ENCODE assay signal across 18 cellular contexts in the genomic region with DNA sequence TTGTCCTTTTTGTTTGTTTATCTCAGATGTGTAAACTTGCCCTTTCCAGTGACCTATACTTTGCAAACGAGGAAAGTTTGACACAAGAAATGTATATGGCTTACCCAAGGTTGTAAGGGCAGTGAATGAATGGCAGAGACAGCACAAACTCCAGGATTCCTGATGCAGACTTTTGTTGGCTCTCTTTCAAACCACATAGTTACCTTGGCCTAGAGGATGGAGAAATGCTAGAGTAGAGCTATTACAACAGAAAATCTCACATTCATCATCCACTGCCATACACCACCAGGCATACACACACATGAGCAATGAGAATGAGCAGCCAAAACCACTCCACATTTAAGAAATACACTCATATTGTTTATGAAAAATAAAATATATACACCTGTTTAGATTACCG.
"Had no signal": no experiment of that assay in that cellular context is flagged by ENCODE, and none has a peak within 500 bp of the region (broad histone marks: within the 10 kb centered on the region; RNA-seq: fewer than 3 reads in every experiment).

No MANE protein-coding gene starts in this region.

- FAIRE-seq: kidney, urothelium cell line had no signal

- H3K27me3 ChIP-seq: esophagus squamous epithelium, right atrium auricular region, sigmoid colon, thyroid gland had no signal

- H3K9me3 ChIP-seq: esophagus squamous epithelium, gastroesophageal sphincter, right atrium auricular region, sigmoid colon, thyroid gland had no signal

- H3K27ac ChIP-seq: esophagus squamous epithelium, gastroesophageal sphincter, right atrium auricular region, sigmoid colon, skin epidermis, thyroid gland had no signal

- DNase-seq: cortex of kidney; effector memory CD8-positive, alpha-beta T cell; esophagus squamous epithelium; foreskin fibroblast; immature natural killer cell; kidney; natural killer cell; posterior cingulate gyrus; sigmoid colon; stimulated activated CD4-positive, alpha-beta T cell treated with anti-CD3 and anti-CD28 coated beads, Interleukin-2, amount 100 ng/mL, for 24 hours; stimulated activated CD4-positive, alpha-beta T cell treated with anti-CD3 and anti-CD28 coated beads, Interleukin-4, amount 100 ng/mL, for 4 hours; stimulated activated naive B cell treated with anti-CD40 and anti-IgM and Interleukin-4, amounts not matched to agents 10 μg/mL and 1 μg/mL and 100 μg/mL, for 72 hours; stimulated activated naive CD8-positive, alpha-beta T cell treated with anti-CD3 and anti-CD28 coated beads, Interleukin-15, amount 100 ng/mL, for 72 hours; thyroid gland had no signal

- H3K4me3 ChIP-seq: esophagus squamous epithelium, gastroesophageal sphincter, right atrium auricular region, sigmoid colon, skin epidermis, thyroid gland had no signal

- ATAC-seq: effector memory CD8-positive, alpha-beta T cell; gastroesophageal sphincter; natural killer cell; stimulated activated naive B cell treated with anti-CD40 and anti-IgM and Interleukin-4, amounts not matched to agents 10 μg/mL and 1 μg/mL and 100 μg/mL, for 72 hours; stimulated activated naive CD8-positive, alpha-beta T cell treated with anti-CD3 and anti-CD28 coated beads, Interleukin-15, amount 100 ng/mL, for 72 hours had no signal

- H3K36me3 ChIP-seq: esophagus squamous epithelium, gastroesophageal sphincter, right atrium auricular region, sigmoid colon, thyroid gland had no signal
